1 cellular context compared by ENCODE assay signal in genomic region chr12:109713187-109713984, GRCh38.
TF ChIP-seq lines count a peak whose summit lies in the region.

FAM222A (plus strand) TSS chr12:109713825; CDS start chr12:109744147, 30,322 bp downstream.

TF ChIP-seq in HepG2, 621 proteins besides CTCF, POLR2A, EP300 and RAD21 (continued from another document and continues in another):
- no peak; the same call in none of the 2 replicates for TF ChIP-seq CSRNP1 (CRISPR knock-in tag; IDR thresholded peaks at IDR 0.05)
- no peak for TF ChIP-seq ZNF18 (CRISPR knock-in tag; IDR thresholded peaks at IDR 0.05; ENCODE audit: insufficient replicate concordance)
- 0 out of 2 replicates have a peak, but pooled peaks have one; percentile 34 for TF ChIP-seq PHF21A (CRISPR knock-in tag; IDR thresholded peaks at IDR 0.05)
- peak; percentile 57; the same call in 1 of the 2 replicates for TF ChIP-seq ADNP (CRISPR knock-in tag; IDR thresholded peaks at IDR 0.05)
- no peak for TF ChIP-seq TRIM24 (CRISPR knock-in tag; IDR thresholded peaks at IDR 0.05)
- TF ChIP-seq REXO4 (CRISPR knock-in tag; IDR thresholded peaks at IDR 0.05; ENCODE audit: borderline replicate concordance): no peak
- TF ChIP-seq ARNT (IDR thresholded peaks at IDR 0.05): no peak
- no peak for TF ChIP-seq ZNF788 (CRISPR knock-in tag; IDR thresholded peaks at IDR 0.05; ENCODE audit: borderline replicate concordance)
- no peak for TF ChIP-seq ZNF577 (CRISPR knock-in tag; IDR thresholded peaks at IDR 0.05; ENCODE audit: borderline replicate concordance, low read depth)
- TF ChIP-seq IKZF1 (IDR thresholded peaks at IDR 0.05): no peak
- peak; percentile 59 for TF ChIP-seq ATF1 (CRISPR knock-in tag; IDR thresholded peaks at IDR 0.05)
- TF ChIP-seq SRF (IDR thresholded peaks at IDR 0.05; ENCODE audit: low read depth, low read length): 0 out of 2 replicates have a peak, but pooled peaks have one; percentile 21
- no peak for TF ChIP-seq HMG20A (CRISPR knock-in tag; IDR thresholded peaks at IDR 0.05; ENCODE audit: borderline replicate concordance)
- peak; percentile 85 for TF ChIP-seq ATF7-NPFF (CRISPR knock-in tag; IDR thresholded peaks at IDR 0.05; ENCODE audit: low read depth)
- no peak for TF ChIP-seq ZNF616 (CRISPR knock-in tag; IDR thresholded peaks at IDR 0.05; ENCODE audit: low read depth)
- TF ChIP-seq MNT (IDR thresholded peaks at IDR 0.05): peak; percentile 93
- TF ChIP-seq SNAI1 (CRISPR knock-in tag; IDR thresholded peaks at IDR 0.05; ENCODE audit: borderline replicate concordance): no peak
- TF ChIP-seq NFIC (IDR thresholded peaks at IDR 0.05; ENCODE audit: low read length): no peak
- no peak for TF ChIP-seq STAT5B (CRISPR knock-in tag; IDR thresholded peaks at IDR 0.05)
- TF ChIP-seq ZSCAN21 (CRISPR knock-in tag; IDR thresholded peaks at IDR 0.05; ENCODE audit: borderline replicate concordance): peak; percentile 32; the same call in 1 of the 2 replicates
- 0 out of 2 replicates have a peak, but pooled peaks have one; percentile 60 for TF ChIP-seq ZNF589 (CRISPR knock-in tag; conservative IDR thresholded peaks at IDR 0.05)
- no peak for TF ChIP-seq ZNF546 (CRISPR knock-in tag; conservative IDR thresholded peaks at IDR 0.05)
- TF ChIP-seq NR2F2 (IDR thresholded peaks at IDR 0.05; ENCODE audit: borderline replicate concordance, low read depth): no peak
- TF ChIP-seq HNRNPUL1 (IDR thresholded peaks at IDR 0.05; ENCODE audit: low read depth, low read length): no peak
- no peak for TF ChIP-seq NRL (CRISPR knock-in tag; IDR thresholded peaks at IDR 0.05; ENCODE audit: borderline replicate concordance)
- TF ChIP-seq RARG (CRISPR knock-in tag; IDR thresholded peaks at IDR 0.05; ENCODE audit: low read depth): no peak
- no peak for TF ChIP-seq DNMT1 (CRISPR knock-in tag; IDR thresholded peaks at IDR 0.05)
- TF ChIP-seq ZSCAN5A (CRISPR knock-in tag; IDR thresholded peaks at IDR 0.05; ENCODE audit: borderline replicate concordance): no peak
- no peak for TF ChIP-seq ZNF557 (CRISPR knock-in tag; IDR thresholded peaks at IDR 0.05)
- no peak for TF ChIP-seq DNMT3B (CRISPR knock-in tag; conservative IDR thresholded peaks at IDR 0.05)
- TF ChIP-seq JUN (CRISPR knock-in tag; IDR thresholded peaks at IDR 0.05): no peak
- no peak for TF ChIP-seq ZNF484 (CRISPR knock-in tag; IDR thresholded peaks at IDR 0.05; ENCODE audit: borderline replicate concordance, low read depth)
- no peak for TF ChIP-seq ZFYVE20 (CRISPR knock-in tag; IDR thresholded peaks at IDR 0.05; ENCODE audit: borderline replicate concordance, low read depth)
- no peak for TF ChIP-seq ZNF550 (CRISPR knock-in tag; IDR thresholded peaks at IDR 0.05; ENCODE audit: borderline replicate concordance)
- no peak for TF ChIP-seq RBAK (CRISPR knock-in tag; IDR thresholded peaks at IDR 0.05)
- no peak for TF ChIP-seq ZXDC (CRISPR knock-in tag; IDR thresholded peaks at IDR 0.05)
- TF ChIP-seq SNAPC2 (CRISPR knock-in tag; IDR thresholded peaks at IDR 0.05): no peak
- TF ChIP-seq HES4 (CRISPR knock-in tag; IDR thresholded peaks at IDR 0.05; ENCODE audit: borderline replicate concordance): no peak
- TF ChIP-seq ZNF883 (CRISPR knock-in tag; IDR thresholded peaks at IDR 0.05; ENCODE audit: not compliant biosample characterization): no peak
- TF ChIP-seq MLXIP (CRISPR knock-in tag; IDR thresholded peaks at IDR 0.05; ENCODE audit: borderline replicate concordance): no peak
- no peak for TF ChIP-seq HNF4A (CRISPR knock-in tag; IDR thresholded peaks at IDR 0.05)
- no peak for TF ChIP-seq SNRNP70 (IDR thresholded peaks at IDR 0.05; ENCODE audit: low read depth, low read length)
- no peak for TF ChIP-seq POLR2AphosphoS2 (IDR thresholded peaks at IDR 0.05; ENCODE audit: low read depth, low read length)
- no peak for TF ChIP-seq ZNF382 (CRISPR knock-in tag; IDR thresholded peaks at IDR 0.05; ENCODE audit: borderline replicate concordance)
- TF ChIP-seq ZBTB1 (CRISPR knock-in tag; IDR thresholded peaks at IDR 0.05; ENCODE audit: borderline replicate concordance): no peak
- no peak; the same call in 1 of the 2 replicates for TF ChIP-seq SRY (CRISPR knock-in tag; IDR thresholded peaks at IDR 0.05)
- no peak for TF ChIP-seq ZNF383 (CRISPR knock-in tag; IDR thresholded peaks at IDR 0.05; ENCODE audit: borderline replicate concordance)
- no peak for TF ChIP-seq WIZ (CRISPR knock-in tag; IDR thresholded peaks at IDR 0.05)
- peak; percentile 54 for TF ChIP-seq TAF1 (CRISPR knock-in tag; IDR thresholded peaks at IDR 0.05)
- TF ChIP-seq ZNF232 (CRISPR knock-in tag; IDR thresholded peaks at IDR 0.05; ENCODE audit: borderline replicate concordance): no peak
- no peak for TF ChIP-seq CREBL2 (CRISPR knock-in tag; IDR thresholded peaks at IDR 0.05; ENCODE audit: borderline replicate concordance)
- no peak for TF ChIP-seq ZNF781 (CRISPR knock-in tag; IDR thresholded peaks at IDR 0.05; ENCODE audit: borderline replicate concordance, not compliant biosample characterization)
- no peak for TF ChIP-seq AHR (CRISPR knock-in tag; IDR thresholded peaks at IDR 0.05)
- TF ChIP-seq GFI1 (CRISPR knock-in tag; IDR thresholded peaks at IDR 0.05; ENCODE audit: borderline replicate concordance): peak; percentile 25; the same call in 1 of the 2 replicates
- no peak for TF ChIP-seq MIXL1 (CRISPR knock-in tag; IDR thresholded peaks at IDR 0.05)
- TF ChIP-seq ZNF598 (CRISPR knock-in tag; IDR thresholded peaks at IDR 0.05; ENCODE audit: borderline replicate concordance): no peak
- TF ChIP-seq BCL6 (CRISPR knock-in tag; IDR thresholded peaks at IDR 0.05): 0 out of 2 replicates have a peak, but pooled peaks have one; percentile 41
- TF ChIP-seq CHD4 (IDR thresholded peaks at IDR 0.05; ENCODE audit: borderline replicate concordance, low read length): peak; percentile 78; the same call in 1 of the 2 replicates
- no peak for TF ChIP-seq ZBTB49 (CRISPR knock-in tag; IDR thresholded peaks at IDR 0.05; ENCODE audit: borderline replicate concordance)
- TF ChIP-seq KAT8 (CRISPR knock-in tag; IDR thresholded peaks at IDR 0.05): peak; percentile 47; the same call in 1 of the 2 replicates
- no peak for TF ChIP-seq LCORL (IDR thresholded peaks at IDR 0.05)
- no peak for TF ChIP-seq LCORL (CRISPR knock-in tag; IDR thresholded peaks at IDR 0.05)
